In genomic region chr2:98608118-98608961, GRCh38 we compare ENCODE assay signal across 1 cellular context.
TF ChIP-seq lines count a peak whose summit lies in the region.

Gene COA5, minus strand, starts transcription at chr2:98608512. Its CDS starts 107 bp downstream, at chr2:98608405.
A gene with protein sequence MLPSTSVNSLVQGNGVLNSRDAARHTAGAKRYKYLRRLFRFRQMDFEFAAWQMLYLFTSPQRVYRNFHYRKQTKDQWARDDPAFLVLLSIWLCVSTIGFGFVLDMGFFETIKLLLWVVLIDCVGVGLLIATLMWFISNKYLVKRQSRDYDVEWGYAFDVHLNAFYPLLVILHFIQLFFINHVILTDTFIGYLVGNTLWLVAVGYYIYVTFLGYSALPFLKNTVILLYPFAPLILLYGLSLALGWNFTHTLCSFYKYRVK (plus strand): TSS chr2:98608589. CDS start chr2:98609760, 1,171 bp downstream.

TF ChIP-seq in HepG2, 621 proteins besides CTCF, POLR2A, EP300 and RAD21 (continued from another document and continues in another):
- TF ChIP-seq, protein P1, sequence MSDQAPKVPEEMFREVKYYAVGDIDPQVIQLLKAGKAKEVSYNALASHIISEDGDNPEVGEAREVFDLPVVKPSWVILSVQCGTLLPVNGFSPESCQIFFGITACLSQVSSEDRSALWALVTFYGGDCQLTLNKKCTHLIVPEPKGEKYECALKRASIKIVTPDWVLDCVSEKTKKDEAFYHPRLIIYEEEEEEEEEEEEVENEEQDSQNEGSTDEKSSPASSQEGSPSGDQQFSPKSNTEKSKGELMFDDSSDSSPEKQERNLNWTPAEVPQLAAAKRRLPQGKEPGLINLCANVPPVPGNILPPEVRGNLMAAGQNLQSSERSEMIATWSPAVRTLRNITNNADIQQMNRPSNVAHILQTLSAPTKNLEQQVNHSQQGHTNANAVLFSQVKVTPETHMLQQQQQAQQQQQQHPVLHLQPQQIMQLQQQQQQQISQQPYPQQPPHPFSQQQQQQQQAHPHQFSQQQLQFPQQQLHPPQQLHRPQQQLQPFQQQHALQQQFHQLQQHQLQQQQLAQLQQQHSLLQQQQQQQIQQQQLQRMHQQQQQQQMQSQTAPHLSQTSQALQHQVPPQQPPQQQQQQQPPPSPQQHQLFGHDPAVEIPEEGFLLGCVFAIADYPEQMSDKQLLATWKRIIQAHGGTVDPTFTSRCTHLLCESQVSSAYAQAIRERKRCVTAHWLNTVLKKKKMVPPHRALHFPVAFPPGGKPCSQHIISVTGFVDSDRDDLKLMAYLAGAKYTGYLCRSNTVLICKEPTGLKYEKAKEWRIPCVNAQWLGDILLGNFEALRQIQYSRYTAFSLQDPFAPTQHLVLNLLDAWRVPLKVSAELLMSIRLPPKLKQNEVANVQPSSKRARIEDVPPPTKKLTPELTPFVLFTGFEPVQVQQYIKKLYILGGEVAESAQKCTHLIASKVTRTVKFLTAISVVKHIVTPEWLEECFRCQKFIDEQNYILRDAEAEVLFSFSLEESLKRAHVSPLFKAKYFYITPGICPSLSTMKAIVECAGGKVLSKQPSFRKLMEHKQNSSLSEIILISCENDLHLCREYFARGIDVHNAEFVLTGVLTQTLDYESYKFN (CRISPR knock-in tag; conservative IDR thresholded peaks at IDR 0.05), result peak; percentile 59
- peak; percentile 73 for TF ChIP-seq SNAPC2 (CRISPR knock-in tag; IDR thresholded peaks at IDR 0.05)
- TF ChIP-seq MLXIP (CRISPR knock-in tag; IDR thresholded peaks at IDR 0.05; ENCODE audit: borderline replicate concordance), result no peak
- peak; percentile 94 for TF ChIP-seq NR2C2 (CRISPR knock-in tag; IDR thresholded peaks at IDR 0.05; ENCODE audit: borderline replicate concordance)
- TF ChIP-seq TEAD3 (CRISPR knock-in tag; optimal IDR thresholded peaks at IDR 0.05; ENCODE audit: borderline replicate concordance), result peak; percentile 81
- TF ChIP-seq ZNF570 (CRISPR knock-in tag; IDR thresholded peaks at IDR 0.05; ENCODE audit: borderline replicate concordance), result peak; percentile 62; the same call in 1 of the 2 replicates
- TF ChIP-seq, protein P2, sequence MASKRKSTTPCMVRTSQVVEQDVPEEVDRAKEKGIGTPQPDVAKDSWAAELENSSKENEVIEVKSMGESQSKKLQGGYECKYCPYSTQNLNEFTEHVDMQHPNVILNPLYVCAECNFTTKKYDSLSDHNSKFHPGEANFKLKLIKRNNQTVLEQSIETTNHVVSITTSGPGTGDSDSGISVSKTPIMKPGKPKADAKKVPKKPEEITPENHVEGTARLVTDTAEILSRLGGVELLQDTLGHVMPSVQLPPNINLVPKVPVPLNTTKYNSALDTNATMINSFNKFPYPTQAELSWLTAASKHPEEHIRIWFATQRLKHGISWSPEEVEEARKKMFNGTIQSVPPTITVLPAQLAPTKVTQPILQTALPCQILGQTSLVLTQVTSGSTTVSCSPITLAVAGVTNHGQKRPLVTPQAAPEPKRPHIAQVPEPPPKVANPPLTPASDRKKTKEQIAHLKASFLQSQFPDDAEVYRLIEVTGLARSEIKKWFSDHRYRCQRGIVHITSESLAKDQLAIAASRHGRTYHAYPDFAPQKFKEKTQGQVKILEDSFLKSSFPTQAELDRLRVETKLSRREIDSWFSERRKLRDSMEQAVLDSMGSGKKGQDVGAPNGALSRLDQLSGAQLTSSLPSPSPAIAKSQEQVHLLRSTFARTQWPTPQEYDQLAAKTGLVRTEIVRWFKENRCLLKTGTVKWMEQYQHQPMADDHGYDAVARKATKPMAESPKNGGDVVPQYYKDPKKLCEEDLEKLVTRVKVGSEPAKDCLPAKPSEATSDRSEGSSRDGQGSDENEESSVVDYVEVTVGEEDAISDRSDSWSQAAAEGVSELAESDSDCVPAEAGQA (IDR thresholded peaks at IDR 0.05; ENCODE audit: low read depth), result peak; percentile 76
- TF ChIP-seq, protein P2 (CRISPR knock-in tag; IDR thresholded peaks at IDR 0.05; ENCODE audit: borderline replicate concordance), result peak; percentile 80
- 0 out of 2 replicates have a peak, but pooled peaks have one; percentile 81 for TF ChIP-seq ZNF234 (CRISPR knock-in tag; conservative IDR thresholded peaks at IDR 0.05)
- TF ChIP-seq HDAC2 (CRISPR knock-in tag; IDR thresholded peaks at IDR 0.05), result peak; percentile 90
- peak; percentile 99 for TF ChIP-seq ZZZ3 (CRISPR knock-in tag; IDR thresholded peaks at IDR 0.05; ENCODE audit: borderline replicate concordance)
- TF ChIP-seq NR1H2 (CRISPR knock-in tag; IDR thresholded peaks at IDR 0.05; ENCODE audit: borderline replicate concordance, low read depth), result peak; percentile 67
- TF ChIP-seq MTF2 (CRISPR knock-in tag; IDR thresholded peaks at IDR 0.05; ENCODE audit: borderline replicate concordance), result peak; percentile 93; the same call in 1 of the 2 replicates
- TF ChIP-seq ATF7 (IDR thresholded peaks at IDR 0.05), result no peak
- peak; percentile 73 for TF ChIP-seq ATF7 (CRISPR knock-in tag; IDR thresholded peaks at IDR 0.05)
- TF ChIP-seq YY1 (IDR thresholded peaks at IDR 0.05; ENCODE audit: insufficient read depth, insufficient replicate concordance, low read depth, low read length), result peak; percentile 86
- TF ChIP-seq PAWR (CRISPR knock-in tag; IDR thresholded peaks at IDR 0.05; ENCODE audit: borderline replicate concordance), result peak; percentile 93; the same call in 1 of the 2 replicates
- peak; percentile 68 for TF ChIP-seq ZNF430 (CRISPR knock-in tag; IDR thresholded peaks at IDR 0.05)
- TF ChIP-seq HDAC1 (CRISPR knock-in tag; IDR thresholded peaks at IDR 0.05), result peak; percentile 99
- no peak for TF ChIP-seq ZNF713 (CRISPR knock-in tag; IDR thresholded peaks at IDR 0.05)
- TF ChIP-seq SCMH1 (CRISPR knock-in tag; IDR thresholded peaks at IDR 0.05; ENCODE audit: borderline replicate concordance), result no peak
- peak; percentile 47 for TF ChIP-seq RFX5 (IDR thresholded peaks at IDR 0.05; ENCODE audit: low read depth, low read length)
- TF ChIP-seq, protein P3, sequence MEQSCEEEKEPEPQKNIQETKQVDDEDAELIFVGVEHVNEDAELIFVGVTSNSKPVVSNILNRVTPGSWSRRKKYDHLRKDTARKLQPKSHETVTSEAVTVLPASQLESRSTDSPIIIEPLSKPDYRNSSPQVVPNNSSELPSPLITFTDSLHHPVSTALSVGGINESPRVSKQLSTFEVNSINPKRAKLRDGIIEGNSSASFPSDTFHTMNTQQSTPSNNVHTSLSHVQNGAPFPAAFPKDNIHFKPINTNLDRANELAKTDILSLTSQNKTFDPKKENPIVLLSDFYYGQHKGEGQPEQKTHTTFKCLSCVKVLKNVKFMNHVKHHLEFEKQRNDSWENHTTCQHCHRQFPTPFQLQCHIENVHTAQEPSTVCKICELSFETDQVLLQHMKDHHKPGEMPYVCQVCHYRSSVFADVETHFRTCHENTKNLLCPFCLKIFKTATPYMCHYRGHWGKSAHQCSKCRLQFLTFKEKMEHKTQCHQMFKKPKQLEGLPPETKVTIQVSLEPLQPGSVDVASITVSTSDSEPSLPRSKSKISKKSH (CRISPR knock-in tag; IDR thresholded peaks at IDR 0.05; ENCODE audit: borderline replicate concordance), result peak; percentile 98
- TF ChIP-seq ZNF652 (CRISPR knock-in tag; IDR thresholded peaks at IDR 0.05; ENCODE audit: borderline replicate concordance, low read depth), result 0 out of 2 replicates have a peak, but pooled peaks have one; percentile 7
- peak; percentile 63; the same call in 1 of the 2 replicates for TF ChIP-seq ZNF34 (CRISPR knock-in tag; IDR thresholded peaks at IDR 0.05; ENCODE audit: borderline replicate concordance)
- TF ChIP-seq ZNF367 (CRISPR knock-in tag; IDR thresholded peaks at IDR 0.05; ENCODE audit: borderline replicate concordance), result peak; percentile 69; the same call in 1 of the 2 replicates
- TF ChIP-seq, protein P4, sequence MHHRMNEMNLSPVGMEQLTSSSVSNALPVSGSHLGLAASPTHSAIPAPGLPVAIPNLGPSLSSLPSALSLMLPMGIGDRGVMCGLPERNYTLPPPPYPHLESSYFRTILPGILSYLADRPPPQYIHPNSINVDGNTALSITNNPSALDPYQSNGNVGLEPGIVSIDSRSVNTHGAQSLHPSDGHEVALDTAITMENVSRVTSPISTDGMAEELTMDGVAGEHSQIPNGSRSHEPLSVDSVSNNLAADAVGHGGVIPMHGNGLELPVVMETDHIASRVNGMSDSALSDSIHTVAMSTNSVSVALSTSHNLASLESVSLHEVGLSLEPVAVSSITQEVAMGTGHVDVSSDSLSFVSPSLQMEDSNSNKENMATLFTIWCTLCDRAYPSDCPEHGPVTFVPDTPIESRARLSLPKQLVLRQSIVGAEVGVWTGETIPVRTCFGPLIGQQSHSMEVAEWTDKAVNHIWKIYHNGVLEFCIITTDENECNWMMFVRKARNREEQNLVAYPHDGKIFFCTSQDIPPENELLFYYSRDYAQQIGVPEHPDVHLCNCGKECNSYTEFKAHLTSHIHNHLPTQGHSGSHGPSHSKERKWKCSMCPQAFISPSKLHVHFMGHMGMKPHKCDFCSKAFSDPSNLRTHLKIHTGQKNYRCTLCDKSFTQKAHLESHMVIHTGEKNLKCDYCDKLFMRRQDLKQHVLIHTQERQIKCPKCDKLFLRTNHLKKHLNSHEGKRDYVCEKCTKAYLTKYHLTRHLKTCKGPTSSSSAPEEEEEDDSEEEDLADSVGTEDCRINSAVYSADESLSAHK (CRISPR knock-in tag; IDR thresholded peaks at IDR 0.05; ENCODE audit: borderline replicate concordance), result 0 out of 2 replicates have a peak, but pooled peaks have one; percentile 59
- TF ChIP-seq, protein P5, sequence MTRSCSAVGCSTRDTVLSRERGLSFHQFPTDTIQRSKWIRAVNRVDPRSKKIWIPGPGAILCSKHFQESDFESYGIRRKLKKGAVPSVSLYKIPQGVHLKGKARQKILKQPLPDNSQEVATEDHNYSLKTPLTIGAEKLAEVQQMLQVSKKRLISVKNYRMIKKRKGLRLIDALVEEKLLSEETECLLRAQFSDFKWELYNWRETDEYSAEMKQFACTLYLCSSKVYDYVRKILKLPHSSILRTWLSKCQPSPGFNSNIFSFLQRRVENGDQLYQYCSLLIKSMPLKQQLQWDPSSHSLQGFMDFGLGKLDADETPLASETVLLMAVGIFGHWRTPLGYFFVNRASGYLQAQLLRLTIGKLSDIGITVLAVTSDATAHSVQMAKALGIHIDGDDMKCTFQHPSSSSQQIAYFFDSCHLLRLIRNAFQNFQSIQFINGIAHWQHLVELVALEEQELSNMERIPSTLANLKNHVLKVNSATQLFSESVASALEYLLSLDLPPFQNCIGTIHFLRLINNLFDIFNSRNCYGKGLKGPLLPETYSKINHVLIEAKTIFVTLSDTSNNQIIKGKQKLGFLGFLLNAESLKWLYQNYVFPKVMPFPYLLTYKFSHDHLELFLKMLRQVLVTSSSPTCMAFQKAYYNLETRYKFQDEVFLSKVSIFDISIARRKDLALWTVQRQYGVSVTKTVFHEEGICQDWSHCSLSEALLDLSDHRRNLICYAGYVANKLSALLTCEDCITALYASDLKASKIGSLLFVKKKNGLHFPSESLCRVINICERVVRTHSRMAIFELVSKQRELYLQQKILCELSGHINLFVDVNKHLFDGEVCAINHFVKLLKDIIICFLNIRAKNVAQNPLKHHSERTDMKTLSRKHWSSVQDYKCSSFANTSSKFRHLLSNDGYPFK (CRISPR knock-in tag; IDR thresholded peaks at IDR 0.05; ENCODE audit: borderline replicate concordance), result peak; percentile 96
- peak; percentile 99 for TF ChIP-seq ZNF598 (CRISPR knock-in tag; IDR thresholded peaks at IDR 0.05; ENCODE audit: borderline replicate concordance)
- TF ChIP-seq CEBPG (CRISPR knock-in tag; IDR thresholded peaks at IDR 0.05), result peak; percentile 56
- peak; percentile 98 for TF ChIP-seq KLF6 (CRISPR knock-in tag; IDR thresholded peaks at IDR 0.05)
- TF ChIP-seq ZNF546 (CRISPR knock-in tag; conservative IDR thresholded peaks at IDR 0.05), result peak; percentile 94; the same call in 1 of the 2 replicates
- TF ChIP-seq ZNF552 (CRISPR knock-in tag; IDR thresholded peaks at IDR 0.05; ENCODE audit: borderline replicate concordance), result peak; percentile 80
- peak; percentile 91 for TF ChIP-seq ZBTB7A (CRISPR knock-in tag; IDR thresholded peaks at IDR 0.05)
- TF ChIP-seq ZNF724P (CRISPR knock-in tag; IDR thresholded peaks at IDR 0.05; ENCODE audit: borderline replicate concordance), result peak; percentile 49; the same call in 1 of the 2 replicates
- TF ChIP-seq MED1 (CRISPR knock-in tag; IDR thresholded peaks at IDR 0.05), result peak; percentile 86
